Comparison of ENCODE assay signal across 8 cellular contexts in genomic region chr22:38177926-38178604, GRCh38. TPM values are rescaled to one million over a fixed set of nuclear protein-coding genes. Genes with fewer than 3 reads are reported as not detected.
A peak's percentile ranks its signal among the peaks of the same experiment; 100 is the strongest.
DNase-seq lines count a peak whose midpoint lies in the region; ATAC-seq and TF ChIP-seq lines count a peak whose summit lies in the region.

No MANE protein-coding gene starts in this region.

- H3K27me3 ChIP-seq in brain microvascular endothelial cell (replicated peaks): no peaks in the 10 kb centered on the region

- TF ChIP-seq CTCF in brain microvascular endothelial cell (IDR thresholded peaks at IDR 0.05; ENCODE audit: low read depth, low read length, missing control alignments): no peak

- H3K4me3 ChIP-seq in brain microvascular endothelial cell (ENCODE audit: low read depth, low read length): no peak overlapping the region

- DNase-seq in COLO829 (ENCODE audit: low spot score) (peak; percentile 87), M059J (ENCODE audit: low read depth) (peak; percentile 95), brain microvascular endothelial cell (peak; percentile 87), kidney tubule cell (ENCODE audit: low spot score) (peak; percentile 89), superior temporal gyrus (ENCODE audit: extremely low spot score) (peak; percentile 79)
- no peak for DNase-seq in activated CD8-positive, alpha-beta memory T cell treated with anti-CD3 and anti-CD28 coated beads, Interleukin-2, amount 50 U/mL, for 48 hours
- no peak for DNase-seq in activated T-cell treated with anti-CD3 and anti-CD28 coated beads, Interleukin-2, amount 50 U/mL, for 48 hours

- H3K36me3 ChIP-seq in brain microvascular endothelial cell (replicated peaks): no peaks in the 10 kb centered on the region

- in situ Hi-C loops in brain microvascular endothelial cell (cut with HindIII; ENCODE audit: low pct_ligation_motif_present, low sequenced_read_pairs): no loop called here

- H3K27ac ChIP-seq in brain microvascular endothelial cell: peak overlapping the region; percentile 62

- no peak for ATAC-seq in HG03280 (IDR thresholded peaks at IDR 0.05; ENCODE audit: unreplicated experiment)

RNA-seq across cellular contexts. Expression of gene PLA2G6, which starts 3.6 kb away (rescaled TPM):
- total RNA-seq in M059J (2014; rRNA removed; shearing (Covaris generic)): 0.96 TPM in 1 of 2 replicates, not detected in the other

RNA-seq across cellular contexts. Expression of gene MAFF, which starts 23.7 kb away (rescaled TPM):
- total RNA-seq in M059J (2014; rRNA removed; shearing (Covaris generic)): 9.1 and 13.5 TPM in 2 replicates

Comparison
In these comparisons a context has a peak if more than half of its experiments do, and no peak if none do; other contexts are left out.
1. DNase-seq: peak in COLO829 (single experiment), M059J (single experiment), brain microvascular endothelial cell (single experiment), kidney tubule cell (single experiment) and superior temporal gyrus (single experiment); none in activated CD8-positive, alpha-beta memory T cell treated with anti-CD3 and anti-CD28 coated beads, Interleukin-2, amount 50 U/mL, for 48 hours (single experiment) and activated T-cell treated with anti-CD3 and anti-CD28 coated beads, Interleukin-2, amount 50 U/mL, for 48 hours (0 of 2).